20 cellular contexts compared by ENCODE assay signal in the genomic region with DNA sequence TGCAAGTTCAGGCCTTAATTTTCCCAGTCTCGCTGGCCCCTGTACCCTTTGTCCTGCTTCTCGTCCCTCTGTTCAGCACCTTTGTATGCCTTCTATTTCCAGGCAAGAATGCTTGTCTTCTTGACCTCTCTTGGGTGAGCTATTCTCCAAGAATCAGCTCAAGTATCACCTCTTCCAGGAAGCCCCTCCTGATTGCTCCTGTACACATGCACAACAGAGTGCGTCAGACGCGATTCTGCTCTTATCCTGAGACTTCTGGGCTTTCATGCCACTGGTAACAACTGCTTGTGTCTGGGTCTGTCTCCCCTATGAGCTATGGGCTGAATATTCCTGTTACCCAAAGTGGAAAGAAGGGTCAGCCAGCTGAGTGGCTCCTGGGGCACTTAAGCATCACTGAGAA.
"Had no signal": no experiment of that assay in that cellular context is flagged by ENCODE, and none has a peak within 500 bp of the region (broad histone marks: within the 10 kb centered on the region; RNA-seq: fewer than 3 reads in every experiment).

No MANE protein-coding gene starts in this region.

- H3K36me3 ChIP-seq: MG63 had no signal

- H3K9me3 ChIP-seq: MG63 had no signal

- H3K27me3 ChIP-seq: MG63 had no signal

- H3K4me3 ChIP-seq: MG63 had no signal

- DNase-seq: Kasumi-1, MM.1S, MV-4-11, NCI-H1048, NCI-H1105 treated with DMSO at 0.1 percent for 48 hours, NCI-H1417 treated with DMSO at 0.1 percent for 48 hours, NCI-H1436 treated with DMSO at 0.1 percent for 48 hours, NCI-H1694, NCI-H1694 treated with DMSO at 0.1 percent for 48 hours, NCI-H187, NCI-H187 treated with DMSO at 0.1 percent for 48 hours, NCI-H2081, NCI-H2081 treated with DMSO at 0.1 percent for 48 hours, NCI-H2107, NCI-H2171, NCI-H2171 treated with DMSO at 0.1 percent for 48 hours, NCI-H2227 treated with DMSO at 0.1 percent for 48 hours, NCI-H226, NCI-H524 had no signal
